ENCODE assay signal across 8 cellular contexts in the genomic region with DNA sequence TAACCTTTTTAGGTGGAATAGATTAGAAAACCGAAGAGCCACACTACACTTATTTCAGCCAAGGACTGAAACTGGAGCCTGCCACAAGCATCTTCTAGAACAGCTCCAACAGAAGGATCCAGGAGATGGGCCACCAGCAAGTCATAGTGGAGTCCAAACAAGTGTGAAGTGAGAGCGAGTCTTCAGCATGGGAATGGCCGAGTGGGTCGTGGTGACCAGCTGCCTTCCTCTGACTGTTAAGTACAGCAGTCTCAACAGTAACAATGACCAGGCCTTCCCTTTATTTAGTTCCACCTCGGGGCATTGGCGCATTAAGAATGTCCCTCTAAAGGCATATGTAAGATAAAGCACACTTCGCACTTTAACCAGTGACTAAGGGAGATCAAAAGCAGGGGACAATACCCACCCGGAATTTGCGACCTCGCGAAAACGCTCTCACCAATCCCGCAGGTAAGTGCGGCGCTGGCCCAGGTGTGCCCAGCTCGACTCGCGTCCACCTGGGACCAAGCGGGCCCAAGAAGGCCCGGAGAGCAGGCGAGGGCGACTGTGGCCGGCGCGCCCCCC. TPM values are rescaled to one million over a fixed set of nuclear protein-coding genes. Genes with fewer than 3 reads are reported as not detected.
A peak's percentile ranks its signal among the peaks of the same experiment; 100 is the strongest.
DNase-seq lines count a peak whose midpoint lies in the region; ATAC-seq and TF ChIP-seq lines count a peak whose summit lies in the region.

No MANE protein-coding gene starts in this region.

- H3K27ac Mint-ChIP-seq in CD8-positive, alpha-beta T cell = no peak overlapping the region

- H2AFZ ChIP-seq in trophoblast cell (ENCODE audit: insufficient read depth, low read length, poor library complexity) (no peak overlapping the region), osteoblast (ENCODE audit: low read length) (no peak overlapping the region)

- no CpG with 5 or more reads among the region's 25 CpGs for WGBS in trophoblast cell (ENCODE audit: extremely low coverage, insufficient coverage, insufficient read length)

- H3K9ac ChIP-seq in trophoblast cell (ENCODE audit: low read length) = no peak overlapping the region

- peak overlapping the region; percentile 100 for H3K4me2 ChIP-seq in trophoblast cell (ENCODE audit: low read length)
- H3K4me2 ChIP-seq in osteoblast (ENCODE audit: insufficient read depth, low read length) = no peak overlapping the region

- no peak for TF ChIP-seq CTCF in CD8-positive, alpha-beta T cell (IDR thresholded peaks at IDR 0.05)
- no peak for TF ChIP-seq CTCF in osteoblast (IDR thresholded peaks at IDR 0.05; ENCODE audit: extremely low read depth, low read depth, low read length)

- H3K4me1 ChIP-seq in CD8-positive, alpha-beta T cell (ENCODE audit: insufficient read depth, low read length) = no peaks in the 10 kb centered on the region
- H3K4me1 ChIP-seq in SJSA1 (replicated peaks) (peaks cover 28% of the 10 kb centered on the region), trophoblast cell (ENCODE audit: control insufficient read depth in 1 of 2, insufficient read depth in 2 of 2, low read length in 2 of 2) (peaks cover 10 to 11% of the 10 kb centered on the region in 2 experiments), osteoblast (ENCODE audit: insufficient read depth, low read length) (no peaks in the 10 kb centered on the region)

- H3K9me3 Mint-ChIP-seq in CD8-positive, alpha-beta T cell = peaks cover under 1% of the 10 kb centered on the region

- no peaks in the 10 kb centered on the region for H3K79me1 ChIP-seq in trophoblast cell (ENCODE audit: low read length)

- H4K20me1 ChIP-seq in osteoblast (ENCODE audit: insufficient read depth, low read length) = no peaks in the 10 kb centered on the region

- H3K4me3 Mint-ChIP-seq in CD8-positive, alpha-beta T cell = peak overlapping the region; percentile 54

- no peak for ATAC-seq in CD8-positive, alpha-beta T cell
- ATAC-seq in left ventricle myocardium superior (peak; percentile 37), HG02885 (IDR thresholded peaks at IDR 0.05; ENCODE audit: poor library complexity, unreplicated experiment) (no peak), GM19035 (IDR thresholded peaks at IDR 0.05; ENCODE audit: unreplicated experiment) (no peak)

- H2BK120ac ChIP-seq in trophoblast cell (ENCODE audit: insufficient read depth, low read length, poor library complexity) = peak overlapping the region; percentile 62

- peaks cover 3% of the 10 kb centered on the region for H3K79me2 ChIP-seq in trophoblast cell (ENCODE audit: control insufficient read depth, insufficient read depth, low read length, poor library complexity)
- no peaks in the 10 kb centered on the region for H3K79me2 ChIP-seq in osteoblast (ENCODE audit: insufficient read depth, low read length)

- DNase-seq in CD8-positive, alpha-beta T cell = no peak
- DNase-seq in SJSA1 (ENCODE audit: low read depth in 1 of 2, low spot score in 2 of 2) (peak in 1 of 2 experiments; percentile 47), left ventricle myocardium superior (no peak), trophoblast cell (no peak), COLO668 (lab: John Stamatoyannopoulos, UW; ENCODE audit: unreplicated experiment) (no peak), osteoblast (ENCODE audit: insufficient read length, low spot score, missing footprints) (no peak)

- no peak overlapping the region for H3K14ac ChIP-seq in trophoblast cell (ENCODE audit: low read length)

- no peak overlapping the region for H3K4ac ChIP-seq in trophoblast cell (ENCODE audit: low read depth, low read length)

- no peak overlapping the region for H4K8ac ChIP-seq in trophoblast cell (ENCODE audit: low read depth, low read length)

- H3K18ac ChIP-seq in trophoblast cell (ENCODE audit: low read length) = no peak overlapping the region

- H2BK5ac ChIP-seq in trophoblast cell (ENCODE audit: low read depth, low read length, poor library complexity) = no peak overlapping the region

- no peak overlapping the region for H2BK12ac ChIP-seq in trophoblast cell (ENCODE audit: low read length)

- no peaks in the 10 kb centered on the region for H3K9me3 ChIP-seq in CD8-positive, alpha-beta T cell (ENCODE audit: low read length)
- H3K9me3 ChIP-seq in SJSA1 (replicated peaks) = no peaks in the 10 kb centered on the region
- H3K9me3 ChIP-seq in trophoblast cell (ENCODE audit: insufficient read depth, low read depth, low read length) = peaks cover 3% of the 10 kb centered on the region
- no peaks in the 10 kb centered on the region for H3K9me3 ChIP-seq in osteoblast (ENCODE audit: low read depth, low read length)

- H3K4me3 ChIP-seq in CD8-positive, alpha-beta T cell (ENCODE audit: low read depth, low read length) = no peak overlapping the region
- H3K4me3 ChIP-seq in SJSA1 = peak overlapping the region; percentile 97
- peak overlapping the region; percentile 82 for H3K4me3 ChIP-seq in trophoblast cell (ENCODE audit: low read depth, low read length)
- no peak overlapping the region for H3K4me3 ChIP-seq in osteoblast (ENCODE audit: insufficient read depth, low read length)

- H4K91ac ChIP-seq in trophoblast cell (ENCODE audit: low read depth, low read length) = no peak overlapping the region

- no peak overlapping the region for H4K12ac ChIP-seq in trophoblast cell (ENCODE audit: low read depth, low read length)

- H3K27me3 ChIP-seq in CD8-positive, alpha-beta T cell (ENCODE audit: insufficient read depth, low read length) = no peaks in the 10 kb centered on the region
- H3K27me3 ChIP-seq in SJSA1 (replicated peaks) (no peaks in the 10 kb centered on the region), trophoblast cell (ENCODE audit: insufficient read depth, low read length) (peaks cover 20% of the 10 kb centered on the region), osteoblast (ENCODE audit: insufficient read depth, low read length) (peaks cover 11% of the 10 kb centered on the region)

- CTCF ChIA-PET in CD8-positive, alpha-beta T cell (lab: Charles Lee) = no interaction called here

- intact Hi-C loops in CD8-positive, alpha-beta T cell (cut with DNase I, micrococcal nuclease) = no loop called here
- intact Hi-C loops in left ventricle myocardium superior (cut with micrococcal nuclease) = no loop called here

- H3K36me3 ChIP-seq in CD8-positive, alpha-beta T cell (ENCODE audit: insufficient read depth, low read length) = no peaks in the 10 kb centered on the region
- H3K36me3 ChIP-seq in SJSA1 = peaks cover 8% of the 10 kb centered on the region
- H3K36me3 ChIP-seq in trophoblast cell (ENCODE audit: control insufficient read depth in 1 of 2, insufficient read depth in 2 of 2, low read length in 2 of 2) = no peaks in the 10 kb centered on the region
- H3K36me3 ChIP-seq in osteoblast (ENCODE audit: insufficient read depth, low read length) = no peaks in the 10 kb centered on the region

- no peak overlapping the region for H3K23ac ChIP-seq in trophoblast cell (ENCODE audit: low read length)

- no peak overlapping the region for H3K27ac ChIP-seq in CD8-positive, alpha-beta T cell (ENCODE audit: low read depth, low read length)
- H3K27ac ChIP-seq in SJSA1 = peak overlapping the region; percentile 89
- no peak overlapping the region for H3K27ac ChIP-seq in trophoblast cell (ENCODE audit: low read depth, low read length)
- no peak overlapping the region for H3K27ac ChIP-seq in osteoblast (ENCODE audit: low read depth, low read length)

- H2AK5ac ChIP-seq in trophoblast cell (ENCODE audit: low read length) = no peak overlapping the region

- no peaks in the 10 kb centered on the region for H3K36me3 Mint-ChIP-seq in CD8-positive, alpha-beta T cell

- POLR2A ChIA-PET in CD8-positive, alpha-beta T cell (lab: Charles Lee) = no interaction called here

- H3K27me3 Mint-ChIP-seq in CD8-positive, alpha-beta T cell (ENCODE audit: low read depth) = peaks cover 22% of the 10 kb centered on the region

- H3K4me1 Mint-ChIP-seq in CD8-positive, alpha-beta T cell (ENCODE audit: low read depth) = peaks cover 9% of the 10 kb centered on the region

RNA-seq across cellular contexts. Expression of a gene that starts 1.1 kb away (rescaled TPM):
- under 1 TPM; 0.19 to 0.41 TPM for total RNA-seq in CD8-positive, alpha-beta T cell
- total RNA-seq in SJSA1 (2014; rRNA removed; shearing (Covaris generic)) = 6.8 and 10.6 TPM in 2 replicates
- 0.89 TPM for total RNA-seq in left ventricle myocardium superior
- 0.15 and 0.19 TPM in 2 replicates for polyA plus RNA-seq in trophoblast cell (2013)
- 0.36 and 0.88 TPM in 2 replicates for total RNA-seq in osteoblast

Comparison
In these comparisons a context has a peak if more than half of its experiments do, and no peak if none do; other contexts are left out.
1. H3K4me3 ChIP-seq: peak in SJSA1 (single experiment) and trophoblast cell (single experiment); none in CD8-positive, alpha-beta T cell (single experiment) and osteoblast (single experiment).